20 cellular contexts compared by ENCODE assay signal in genomic region chr5:149603210-149603609, GRCh38. TPM values are rescaled to one million over a fixed set of nuclear protein-coding genes. Genes with fewer than 3 reads are reported as not detected.
DNase-seq lines count a peak whose midpoint lies in the region; ATAC-seq and TF ChIP-seq lines count a peak whose summit lies in the region.
"Had no signal": no experiment of that assay in that cellular context is flagged by ENCODE, and none has a peak within 500 bp of the region (broad histone marks: within the 10 kb centered on the region; RNA-seq: fewer than 3 reads in every experiment).

No MANE protein-coding gene starts in this region.

- H3K4me1 ChIP-seq in HCT116 (ENCODE audit: control insufficient read depth in 1 of 2, insufficient read depth in 2 of 2, low read length in 2 of 2) (peaks cover 31 to 47% of the 10 kb centered on the region in 2 experiments), RWPE2 (ENCODE audit: insufficient read depth, poor library complexity, severe bottlenecking) (peaks cover 28% of the 10 kb centered on the region), esophagus squamous epithelium (peaks cover 16 to 51% (median 21%) of the 10 kb centered on the region in 3 donors), skeletal muscle tissue (ENCODE audit: control insufficient read depth in 3 of 3, insufficient read depth in 3 of 3, low read length in 3 of 3) (peaks cover 12 to 28% (median 14%) of the 10 kb centered on the region in 3 donors)

- H3K4me2 ChIP-seq in HCT116 (ENCODE audit: low read length): peak overlapping the region; percentile 61
- H3K4me2 ChIP-seq: GM23338 had no signal

- WGBS in esophagus squamous epithelium, 2 donors: 63 to 72% methylated on average over 3 to 4 of the region's 4 CpGs

- H3K27me3 ChIP-seq in HCT116 (ENCODE audit: insufficient read depth, low read length) (no peaks in the 10 kb centered on the region), RWPE2 (ENCODE audit: insufficient read depth, poor library complexity, severe bottlenecking) (no peaks in the 10 kb centered on the region), esophagus squamous epithelium (no peaks in the 10 kb centered on the region), skeletal muscle tissue (ENCODE audit: control insufficient read depth in 3 of 3, insufficient read depth in 3 of 3, low read length in 3 of 3) (no peaks in the 10 kb centered on the region)
- H3K27me3 ChIP-seq: heart left ventricle had no signal

- H3K27ac ChIP-seq in HCT116 (ENCODE audit: low read depth, low read length) (peak overlapping the region; percentile 20; the same call in 1 of the 2 replicates), RWPE2 (ENCODE audit: poor library complexity, severe bottlenecking) (peak overlapping the region; percentile 74), esophagus squamous epithelium (peak overlapping the region; percentile 52 to 92 (median 74)), skeletal muscle tissue (ENCODE audit: low read depth, low read length) (peak overlapping the region; percentile 17)
- H3K27ac ChIP-seq: heart left ventricle, thoracic aorta had no signal

- H2AFZ ChIP-seq in HCT116 (ENCODE audit: low read depth, low read length, poor library complexity, severe bottlenecking): no peak overlapping the region
- H2AFZ ChIP-seq: GM23338 had no signal

- no peak for DNase-seq in HCT116 (ENCODE audit: low read depth, low spot score)
- DNase-seq in RWPE2 (ENCODE audit: low spot score): no peak
- no peak for DNase-seq in esophagus squamous epithelium (lab: John Stamatoyannopoulos, UW)
- DNase-seq in stimulated activated CD4-positive, alpha-beta T cell treated with anti-CD3 and anti-CD28 coated beads, Interleukin-15, amount 100 ng/mL, for 24 hours: no peak
- DNase-seq in stimulated activated CD4-positive, alpha-beta T cell treated with anti-CD3 and anti-CD28 coated beads, Interleukin-4, amount 100 ng/mL, for 24 hours: no peak
- DNase-seq: activated CD4-positive, alpha-beta T cell treated with anti-CD3 and anti-CD28 coated beads, Interleukin-2, amount 50 U/mL, for 1 hour; activated naive CD8-positive, alpha-beta T cell treated with anti-CD3 and anti-CD28 coated beads for 36 hours; heart left ventricle; left ventricle myocardium superior; NCI-H1092 treated with DMSO at 0.1 percent for 48 hours; NCI-H2081; NCI-H446; OCI-M1; stimulated activated CD4-positive, alpha-beta T cell treated with anti-CD3 and anti-CD28 coated beads, Interleukin-2, amount 100 ng/mL, for 24 hours; stimulated activated naive CD4-positive, alpha-beta T cell had no signal

- H3K79me2 ChIP-seq in HCT116 (ENCODE audit: insufficient read depth, low read length): no peaks in the 10 kb centered on the region

- H3K9me2 ChIP-seq in HCT116 (ENCODE audit: insufficient read depth): no peaks in the 10 kb centered on the region

- POLR2A ChIA-PET in HCT116 (lab: Charles Lee): no interaction called here

- TF ChIP-seq CTCF in HCT116 (IDR thresholded peaks at IDR 0.05 in 2 of 3, conservative IDR thresholded peaks at IDR 0.05 in 1 of 3; ENCODE audit: borderline replicate concordance in 1 of 3, insufficient read depth in 1 of 3, low read depth in 2 of 3, low read length in 2 of 3): no peak
- TF ChIP-seq CTCF in RWPE2 (IDR thresholded peaks at IDR 0.05; ENCODE audit: poor library complexity, severe bottlenecking): no peak
- no peak for TF ChIP-seq CTCF in esophagus squamous epithelium (IDR thresholded peaks at IDR 0.05)

- H3K4me3 ChIP-seq in HCT116 (replicated peaks in 1 of 2; ENCODE audit: low read depth in 1 of 2, low read length in 2 of 2): no peak overlapping the region
- no peak overlapping the region for H3K4me3 ChIP-seq in RWPE2 (ENCODE audit: severe bottlenecking)
- H3K4me3 ChIP-seq in esophagus squamous epithelium: no peak overlapping the region
- H3K4me3 ChIP-seq in skeletal muscle tissue (ENCODE audit: low read length in 3 of 3): no peak overlapping the region
- H3K4me3 ChIP-seq: GM23338, heart left ventricle, thoracic aorta had no signal

- TF ChIP-seq RAD21 in HCT116 (IDR thresholded peaks at IDR 0.05; ENCODE audit: low read depth): no peak

- RAD21 ChIA-PET in HCT116 (lab: Charles Lee; ENCODE audit: low non-redundant PET in 1 of 2, low total read pairs in 2 of 2, uncharacterized antibody in 2 of 2, unreplicated experiment in 2 of 2): no interaction called here

- H4K20me1 ChIP-seq in HCT116 (ENCODE audit: insufficient read depth): no peaks in the 10 kb centered on the region

- BruUV-seq in HCT116 (replicated peaks; lab: Mats Ljungman, UMichigan): no TSS peak

- H3K36me3 ChIP-seq in HCT116 (ENCODE audit: control insufficient read depth in 1 of 2, insufficient read depth in 2 of 2, low read length in 2 of 2): no peaks in the 10 kb centered on the region
- no peaks in the 10 kb centered on the region for H3K36me3 ChIP-seq in RWPE2 (ENCODE audit: low read depth)
- H3K36me3 ChIP-seq in esophagus squamous epithelium: peaks cover 0 to 52% (median 0%) of the 10 kb centered on the region in 3 donors
- peaks cover 14 to 25% (median 24%) of the 10 kb centered on the region in 3 donors for H3K36me3 ChIP-seq in skeletal muscle tissue (ENCODE audit: control insufficient read depth in 3 of 3, insufficient read depth in 3 of 3, low read length in 3 of 3)

- intact Hi-C loops in HCT116 (cut with micrococcal nuclease): no loop called here
- intact Hi-C loops in esophagus squamous epithelium (cut with DNase I): no loop called here

- H3K9ac ChIP-seq in HCT116 (ENCODE audit: low read length): peak overlapping the region; percentile 31
- H3K9ac ChIP-seq in skeletal muscle tissue (ENCODE audit: low read depth in 1 of 3, low read length in 3 of 3): no peak overlapping the region

- CTCF ChIA-PET in HCT116 (lab: Charles Lee): interaction anchor here (1.3 kb wide), 1 partner anchor 15 kb away, joined by 4 read pairs; no protein-coding TSS in a partner anchor

- H3K9me3 ChIP-seq in HCT116 (ENCODE audit: control insufficient read depth in 1 of 2, insufficient read depth in 1 of 2, low read depth in 1 of 2, low read length in 2 of 2): no peaks in the 10 kb centered on the region
- H3K9me3 ChIP-seq in RWPE2 (ENCODE audit: severe bottlenecking): no peaks in the 10 kb centered on the region
- H3K9me3 ChIP-seq in esophagus squamous epithelium: no peaks in the 10 kb centered on the region
- no peaks in the 10 kb centered on the region for H3K9me3 ChIP-seq in skeletal muscle tissue (ENCODE audit: control insufficient read depth in 3 of 3, low read length in 3 of 3)
- H3K9me3 ChIP-seq: heart left ventricle, thoracic aorta had no signal

- TF ChIP-seq POLR2A in HCT116 (IDR thresholded peaks at IDR 0.05; ENCODE audit: borderline replicate concordance, extremely low read depth, insufficient read depth, insufficient read length) (no peak), esophagus squamous epithelium (IDR thresholded peaks at IDR 0.05) (no peak)

- ATAC-seq in HCT116 (peak; percentile 41), RWPE2 (ENCODE audit: low read depth) (peak; percentile 5; the same call in 1 of the 3 replicates), GM18873 (IDR thresholded peaks at IDR 0.05; ENCODE audit: low FRiP score, unreplicated experiment) (no peak), GM18498 (IDR thresholded peaks at IDR 0.05; ENCODE audit: unreplicated experiment) (no peak)
- ATAC-seq: GM23338, heart left ventricle, left ventricle myocardium superior had no signal

TF ChIP-seq in HCT116, 20 proteins besides CTCF, POLR2A, EP300 and RAD21:
- TF ChIP-seq REST (IDR thresholded peaks at IDR 0.05; ENCODE audit: low read depth): no peak
- TF ChIP-seq SP1 (IDR thresholded peaks at IDR 0.05; ENCODE audit: low read depth): peak; percentile 17; the same call in 1 of the 2 replicates
TF ChIP-seq in HCT116: peak in this region for 1.

RNA-seq across cellular contexts. Expression of gene ARHGEF37, which starts 21.9 kb away (rescaled TPM):
- total RNA-seq in HCT116 (2021; ENCODE audit: unreplicated experiment): 7.0 TPM
- 3.1 and 3.8 TPM in 2 replicates for polyA plus RNA-seq in HCT116 (2012)
- 10 to 100 TPM; 14.5 to 29.3 (median 18.0) TPM for total RNA-seq in esophagus squamous epithelium
- total RNA-seq in skeletal muscle tissue: 2.1 TPM

RNA-seq across cellular contexts. Expression of gene CSNK1A1, which starts 52.0 kb away (rescaled TPM):
- total RNA-seq in HCT116 (2021; ENCODE audit: unreplicated experiment) (263 TPM), esophagus squamous epithelium (100 to 1,000 TPM; 223 to 388 (median 301) TPM), skeletal muscle tissue (161 TPM)
- 141 and 181 TPM in 2 replicates for polyA plus RNA-seq in HCT116 (2012)

Comparison
In these comparisons a context has a peak if more than half of its experiments do, and no peak if none do; other contexts are left out.
1. ATAC-seq: peak in HCT116 (single experiment) and RWPE2 (single experiment); none in GM18873 (single experiment) and GM18498 (single experiment).
2. H3K27ac ChIP-seq: peak in every context shown above with its lines; median percentile 74 in RWPE2; 74 in esophagus squamous epithelium; 20 in HCT116; 17 in skeletal muscle tissue.